ENCODE assay signal across 8 cellular contexts in genomic region chr17:1590031-1590746, GRCh38. TPM values are rescaled to one million over a fixed set of nuclear protein-coding genes. Genes with fewer than 3 reads are reported as not detected.
DNase-seq lines count a peak whose midpoint lies in the region; ATAC-seq, FAIRE-seq and TF ChIP-seq lines count a peak whose summit lies in the region.

No MANE protein-coding gene starts in this region.

- CTCF ChIA-PET in PC-3 (lab: Charles Lee), result no interaction called here

- no peaks in the 10 kb centered on the region for H3K27me3 ChIP-seq in PC-3 (ENCODE audit: low read length)
- no peaks in the 10 kb centered on the region for H3K27me3 ChIP-seq in esophagus (ENCODE audit: control insufficient read depth in 1 of 2, insufficient read depth in 2 of 2, low read length in 2 of 2)
- H3K27me3 ChIP-seq in pancreas, result no peaks in the 10 kb centered on the region

- H3K79me2 ChIP-seq in PC-3 (ENCODE audit: low read length), result no peaks in the 10 kb centered on the region

- peak; percentile 40 for DNase-seq in GOT3 (lab: John Stamatoyannopoulos, UW)
- DNase-seq in PC-3, result peak; percentile 84
- peak in 2 of 6 donors; percentile 44 to 67 for DNase-seq in pancreas
- no peak for DNase-seq in kidney
- DNase-seq in germinal center (ENCODE audit: low spot score), result no peak
- DNase-seq in NCI-H446 treated with DMSO at 0.1 percent for 48 hours (lab: John Stamatoyannopoulos, UW), result no peak
- DNase-seq in NCI-H526 (lab: John Stamatoyannopoulos, UW), result no peak

- H3K9me2 ChIP-seq in PC-3 (replicated peaks; ENCODE audit: low read length), result no peaks in the 10 kb centered on the region

- POLR2A ChIA-PET in PC-3 (lab: Charles Lee; ENCODE audit: unreplicated experiment), result interaction anchor here (0.7 kb wide), 1 partner anchor 43 kb away, joined by 4 read pairs; no protein-coding TSS in a partner anchor

- H3K9ac ChIP-seq in PC-3 (ENCODE audit: low read length), result no peak overlapping the region
- H3K9ac ChIP-seq in kidney (ENCODE audit: low read length in 2 of 2), result no peak overlapping the region

- peaks cover 13% of the 10 kb centered on the region for H3K4me1 ChIP-seq in PC-3 (ENCODE audit: insufficient read depth, low read length)
- H3K4me1 ChIP-seq in esophagus (ENCODE audit: control insufficient read depth in 2 of 2, insufficient read depth in 2 of 2, low read length in 1 of 2), result peaks cover 3 to 16% of the 10 kb centered on the region in 2 donors
- peaks cover 0 to 11% (median 0%) of the 10 kb centered on the region in 3 donors for H3K4me1 ChIP-seq in pancreas
- peaks cover 0 to 10% of the 10 kb centered on the region in 2 donors for H3K4me1 ChIP-seq in kidney (ENCODE audit: control insufficient read depth in 1 of 2, insufficient read depth in 1 of 2, low read depth in 1 of 2, low read length in 2 of 2)

- H3K4me3 ChIP-seq in PC-3 (ENCODE audit: low read length) (0 out of 2 replicates have a peak overlapping the region, but pooled peaks have one; percentile 18), esophagus (ENCODE audit: low read depth in 1 of 2, low read length in 2 of 2) (no peak overlapping the region), pancreas (no peak overlapping the region), kidney (ENCODE audit: low read length in 2 of 2) (no peak overlapping the region)

- 28 to 39% methylated on average over 19 of the region's 19 CpGs for WGBS in esophagus, 2 donors
- WGBS in pancreas, 2 donors, result 62 to 67% methylated on average over 19 of the region's 19 CpGs

- no peak for TF ChIP-seq CTCF in PC-3 (conservative IDR thresholded peaks at IDR 0.05; ENCODE audit: low read depth, low read length)
- no peak for TF ChIP-seq CTCF in pancreas (IDR thresholded peaks at IDR 0.05)
- TF ChIP-seq CTCF in kidney (IDR thresholded peaks at IDR 0.05; ENCODE audit: borderline replicate concordance, extremely low read depth, insufficient read depth), result no peak

- intact Hi-C loops in PC-3 (cut with micrococcal nuclease), result no loop called here
- intact Hi-C loops in pancreas (cut with DNase I), result no loop called here
- intact Hi-C loops in kidney (cut with DNase I), result no loop called here

- H4K20me1 ChIP-seq in PC-3 (ENCODE audit: low read length), result peaks cover 4% of the 10 kb centered on the region; the same call in 1 of the 2 replicates

- H2AFZ ChIP-seq in PC-3 (ENCODE audit: low read length), result no peak overlapping the region

- FAIRE-seq in pancreas (lab: Jason Lieb, UNC) (no peak), kidney (lab: Jason Lieb, UNC) (no peak)

- no TSS peak for BruUV-seq in PC-3 (replicated peaks; lab: Mats Ljungman, UMichigan)

- H3F3A ChIP-seq in PC-3 (ENCODE audit: low read length, unreplicated experiment), result no peaks in the 10 kb centered on the region

- H3K36me3 ChIP-seq in PC-3 (ENCODE audit: low read depth, low read length) (no peaks in the 10 kb centered on the region), esophagus (ENCODE audit: control insufficient read depth in 2 of 2, insufficient read depth in 2 of 2, low read length in 1 of 2) (no peaks in the 10 kb centered on the region), pancreas (no peaks in the 10 kb centered on the region), kidney (ENCODE audit: control insufficient read depth in 1 of 2, insufficient read depth in 2 of 2, low read length in 2 of 2) (peaks cover 9 to 31% of the 10 kb centered on the region in 2 donors)

- H3K4me2 ChIP-seq in PC-3 (ENCODE audit: low read length), result peak overlapping the region; percentile 76

- ATAC-seq in PC-3 (peak; percentile 98), pancreas (peak; percentile 42 to 82 (median 77))

- H3K27ac ChIP-seq in PC-3 (ENCODE audit: low read length), result peak overlapping the region; percentile 48
- H3K27ac ChIP-seq in esophagus (ENCODE audit: low read depth in 2 of 2, low read length in 1 of 2), result peak overlapping the region; percentile 50 to 79
- peak overlapping the region in 2 of 4 donors; percentile 26 to 40 for H3K27ac ChIP-seq in pancreas
- peak overlapping the region in 1 of 2 donors; percentile 65 for H3K27ac ChIP-seq in kidney (ENCODE audit: low read depth in 2 of 2, low read length in 2 of 2)

- H3K9me3 ChIP-seq in PC-3 (ENCODE audit: low read length) (no peaks in the 10 kb centered on the region), esophagus (ENCODE audit: control insufficient read depth in 2 of 2, insufficient read depth in 1 of 2, low read depth in 1 of 2, low read length in 1 of 2) (no peaks in the 10 kb centered on the region), pancreas (no peaks in the 10 kb centered on the region), kidney (ENCODE audit: control insufficient read depth in 1 of 2, low read length in 2 of 2) (no peaks in the 10 kb centered on the region)

RNA-seq across cellular contexts. Expression of gene PITPNA, which starts 27.6 kb away (rescaled TPM):
- total RNA-seq in PC-3 (2014; rRNA removed) (31.2 and 31.5 TPM in 2 replicates), pancreas (10 to 100 TPM; 24.1 to 32.8 (median 26.8) TPM), kidney (88.5 TPM)
- polyA plus RNA-seq in esophagus (10 to 100 TPM; 16.5 to 36.7 TPM), pancreas (10 to 100 TPM in 1 of 2 donors, 1 to 10 TPM in 1; 9.3 to 21.5 TPM), kidney (ENCODE audit: insufficient read depth, low read depth, low replicate concordance) (45.2 TPM)

RNA-seq across cellular contexts. Expression of gene SLC43A2, which starts 38.4 kb away (rescaled TPM):
- total RNA-seq in PC-3 (2014; rRNA removed), result 6.2 and 17.1 TPM in 2 replicates
- polyA plus RNA-seq in esophagus, result 1 to 10 TPM; 2.1 to 2.2 TPM
- 10 to 100 TPM in 3 of 6 donors, 1 to 10 TPM in 3; 2.6 to 14.5 (median 7.3) TPM for total RNA-seq in pancreas
- 10 to 100 TPM in 1 of 2 donors, 1 to 10 TPM in 1; 9.7 to 10.1 TPM for polyA plus RNA-seq in pancreas
- 48.9 TPM for total RNA-seq in kidney
- 60.4 TPM for polyA plus RNA-seq in kidney (ENCODE audit: insufficient read depth, low read depth, low replicate concordance)

RNA-seq across cellular contexts. Expression of gene SCARF1, which starts 55.3 kb away (rescaled TPM):
- total RNA-seq in PC-3 (2014; rRNA removed) (0.73 and 0.81 TPM in 2 replicates), pancreas (1 to 10 TPM; 2.0 to 5.0 (median 3.1) TPM), kidney (20.1 TPM)
- polyA plus RNA-seq in esophagus (1 to 10 TPM; 2.8 TPM), pancreas (1 to 10 TPM; 8.1 to 8.6 TPM), kidney (ENCODE audit: insufficient read depth, low read depth, low replicate concordance) (7.0 TPM)

RNA-seq across cellular contexts. Expression of gene RILP, which starts 59.5 kb away (rescaled TPM):
- total RNA-seq in PC-3 (2014; rRNA removed), result 27.6 and 27.8 TPM in 2 replicates
- polyA plus RNA-seq in esophagus, result 1 to 10 TPM; 4.6 to 6.0 TPM
- 1 to 10 TPM; 6.6 to 9.0 (median 7.8) TPM for total RNA-seq in pancreas
- polyA plus RNA-seq in pancreas, result 10 to 100 TPM; 13.7 to 14.4 TPM
- total RNA-seq in kidney, result 17.1 TPM
- 26.6 TPM for polyA plus RNA-seq in kidney (ENCODE audit: insufficient read depth, low read depth, low replicate concordance)

Comparison
In these comparisons a context has a peak if more than half of its experiments do, and no peak if none do; other contexts are left out.
1. DNase-seq: peak in GOT3 (single experiment) and PC-3 (single experiment); none in kidney (single experiment), germinal center (single experiment), NCI-H446 treated with DMSO at 0.1 percent for 48 hours (single experiment) and NCI-H526 (0 of 2).